17 cellular contexts compared by ENCODE assay signal in the genomic region with DNA sequence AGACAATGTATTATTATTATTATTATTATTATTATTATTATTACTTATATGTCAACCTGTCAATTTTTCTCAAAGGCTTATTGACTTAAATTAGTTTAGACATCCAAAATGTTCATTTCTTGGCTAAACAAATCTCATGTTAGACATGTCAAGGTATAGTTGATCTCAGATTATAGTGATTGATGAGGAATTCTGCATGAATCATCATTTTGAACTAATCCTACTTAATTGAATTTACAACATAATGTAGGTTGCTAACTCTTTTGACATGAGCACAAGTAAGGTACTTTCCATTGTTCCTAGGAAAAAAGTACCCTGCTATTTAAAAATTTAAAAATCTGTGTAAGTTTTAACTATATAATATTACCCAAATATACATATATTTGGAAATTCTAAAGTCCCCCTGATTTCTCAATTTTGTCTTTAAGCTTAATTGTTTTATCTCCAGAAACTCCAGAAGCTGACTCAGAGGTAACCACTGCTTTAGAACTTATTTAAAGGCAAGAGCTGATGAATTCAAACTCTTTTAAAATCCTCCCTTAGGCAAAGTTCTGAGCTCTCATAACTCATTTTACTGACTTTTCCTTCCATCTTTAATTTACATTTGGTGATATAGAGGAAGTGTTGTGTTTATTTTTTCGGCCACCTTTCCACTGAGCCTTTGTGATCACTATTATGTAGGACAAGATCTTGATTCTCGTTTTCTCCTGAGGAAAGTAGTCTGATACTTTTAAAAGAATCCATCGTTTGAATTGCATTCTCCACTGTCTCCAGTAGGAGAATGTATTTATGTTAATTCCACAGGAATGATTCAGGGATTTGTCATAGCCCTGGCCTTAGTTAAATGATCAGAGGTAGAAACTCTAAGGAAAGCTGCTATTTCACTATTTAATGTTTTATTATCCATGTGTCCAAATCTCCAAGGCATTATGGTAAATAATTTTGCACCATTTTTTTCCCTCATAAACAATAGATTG.
DNase-seq lines count a peak whose midpoint lies in the region; ATAC-seq, FAIRE-seq and TF ChIP-seq lines count a peak whose summit lies in the region.
"Had no signal": no experiment of that assay in that cellular context is flagged by ENCODE, and none has a peak within 500 bp of the region (broad histone marks: within the 10 kb centered on the region; RNA-seq: fewer than 3 reads in every experiment).

No MANE protein-coding gene starts in this region.

- H3K9me3 ChIP-seq in mammary epithelial cell (replicated peaks; ENCODE audit: insufficient read depth, low read length): peaks cover 12% of the 10 kb centered on the region
- no peaks in the 10 kb centered on the region for H3K9me3 ChIP-seq in adipocyte (ENCODE audit: control insufficient read depth, low read length)

- TF ChIP-seq CTCF in MCF 10A (IDR thresholded peaks at IDR 0.05; ENCODE audit: unreplicated experiment): peak; percentile 35
- no peak for TF ChIP-seq CTCF in mammary epithelial cell (conservative IDR thresholded peaks at IDR 0.05 in 1 of 2, IDR thresholded peaks at IDR 0.05 in 1 of 2; ENCODE audit: extremely low read depth in 1 of 2, insufficient read depth in 1 of 2, low read depth in 1 of 2, low read length in 2 of 2)
- TF ChIP-seq CTCF in fibroblast of villous mesenchyme (IDR thresholded peaks at IDR 0.05; ENCODE audit: insufficient read depth, low read depth, low read length): peak; percentile 16

- DNase-seq in MCF 10A (ENCODE audit: unreplicated experiment): peak; percentile 56
- no peak for DNase-seq in mammary epithelial cell
- DNase-seq in adipocyte (ENCODE audit: low read depth): peak; percentile 5
- peak; percentile 31 for DNase-seq in fibroblast of villous mesenchyme (ENCODE audit: low read depth)
- DNase-seq in urothelium cell line (ENCODE audit: low spot score): peak; percentile 50
- no peak for DNase-seq in left lobe of liver (ENCODE audit: low spot score)
- DNase-seq in globus pallidus (ENCODE audit: low spot score): no peak
- no peak for DNase-seq in dedifferentiated amniotic fluid mesenchymal stem cell (ENCODE audit: extremely low spot score)
- DNase-seq: activated effector memory CD4-positive, alpha-beta T cell treated with anti-CD3 and anti-CD28 coated beads, Interleukin-2, amount 50 U/mL, for 16 hours; brain microvascular endothelial cell; hypothalamus; left ventricle myocardium superior; NCI-H1048; NCI-H2171; stimulated activated naive CD4-positive, alpha-beta T cell had no signal

- ATAC-seq in left lobe of liver: no peak
- ATAC-seq: left ventricle myocardium superior had no signal

- H3K9ac ChIP-seq in mammary epithelial cell (ENCODE audit: insufficient read depth, low read length): no peak overlapping the region
- no peak overlapping the region for H3K9ac ChIP-seq in adipocyte (ENCODE audit: low read length)

- H3K79me2 ChIP-seq in mammary epithelial cell (ENCODE audit: insufficient read depth, low read length): no peaks in the 10 kb centered on the region

- FAIRE-seq in urothelium cell line (lab: Jason Lieb, UNC): no peak

- H3K4me1 ChIP-seq in mammary epithelial cell (ENCODE audit: insufficient read depth, low read length) (no peaks in the 10 kb centered on the region), adipocyte (ENCODE audit: control insufficient read depth, insufficient read depth, low read length) (no peaks in the 10 kb centered on the region)

- POLR2A ChIA-PET in MCF 10A (lab: Yijun Ruan, JAX): interaction anchor here (0.6 to 0.8 kb wide), 3 partner anchors 123 to 439 kb away, joined by 3 to 5 read pairs (median 3); no protein-coding TSS in a partner anchor

- CTCF ChIA-PET in MCF 10A (lab: Yijun Ruan, JAX) (interaction anchor here (0.6 to 1.4 kb wide), 9 partner anchors 13 to 753 kb away, joined by 3 to 6 read pairs (median 3); no protein-coding TSS in a partner anchor), mammary epithelial cell (lab: Charles Lee; ENCODE audit: low non-redundant PET) (no interaction called here)

- no peak overlapping the region for H3K27ac ChIP-seq in mammary epithelial cell (ENCODE audit: insufficient read depth, low read depth, low read length)
- H3K27ac ChIP-seq: 22Rv1, brain microvascular endothelial cell had no signal

- H3K4me3 ChIP-seq in mammary epithelial cell (replicated peaks in 1 of 3; ENCODE audit: insufficient read depth in 1 of 3, low read depth in 2 of 3, low read length in 3 of 3) (no peak overlapping the region), adipocyte (ENCODE audit: low read length) (no peak overlapping the region), fibroblast of villous mesenchyme (ENCODE audit: low read depth, low read length) (no peak overlapping the region)

- 6% methylated on average over 3 of the region's 3 CpGs for WGBS in mammary epithelial cell (ENCODE audit: low coverage, missing lambda C conversion rate)

- in situ Hi-C loops in mammary epithelial cell (cut with MboI; ENCODE audit: low sequenced_read_pairs in 2 of 2): no loop called here

- H3K36me3 ChIP-seq in mammary epithelial cell (ENCODE audit: insufficient read depth, low read length) (no peaks in the 10 kb centered on the region), adipocyte (ENCODE audit: control insufficient read depth, insufficient read depth, low read length, severe bottlenecking) (no peaks in the 10 kb centered on the region)
- H3K36me3 ChIP-seq: brain microvascular endothelial cell had no signal

- no peaks in the 10 kb centered on the region for H3K27me3 ChIP-seq in mammary epithelial cell (ENCODE audit: insufficient read depth, low read length)
- no peaks in the 10 kb centered on the region for H3K27me3 ChIP-seq in adipocyte (replicated peaks; ENCODE audit: control insufficient read depth, insufficient read depth, low read length)
- H3K27me3 ChIP-seq: brain microvascular endothelial cell had no signal

- peaks cover 4% of the 10 kb centered on the region for H3K36me3 Mint-ChIP-seq in MCF 10A (ENCODE audit: insufficient read depth, unreplicated experiment)

- H3K27me3 Mint-ChIP-seq in MCF 10A (ENCODE audit: insufficient read depth, unreplicated experiment): no peaks in the 10 kb centered on the region

- no peak overlapping the region for H3K4me2 ChIP-seq in mammary epithelial cell (ENCODE audit: insufficient read depth, low read depth, low read length)

- H3K4me3 Mint-ChIP-seq in MCF 10A (ENCODE audit: unreplicated experiment): peak overlapping the region; percentile 46
- H3K4me3 Mint-ChIP-seq: nephron had no signal

- H4K20me1 ChIP-seq in mammary epithelial cell (ENCODE audit: insufficient read depth, low read length): no peaks in the 10 kb centered on the region

- BruUV-seq in MCF 10A (replicated peaks; lab: Mats Ljungman, UMichigan) (no TSS peak), mammary epithelial cell (replicated peaks; lab: Mats Ljungman, UMichigan) (no TSS peak)

- intact Hi-C loops in MCF 10A (cut with micrococcal nuclease) (loop anchor here (10.0 kb wide), 1 partner anchor 95 kb away; no protein-coding TSS in a partner anchor), mammary epithelial cell (cut with micrococcal nuclease) (no loop called here)

- H3K4me1 Mint-ChIP-seq in MCF 10A (ENCODE audit: insufficient read depth, unreplicated experiment): peaks cover 29% of the 10 kb centered on the region
- H3K4me1 Mint-ChIP-seq: nephron had no signal

- dilution Hi-C loops in mammary epithelial cell (cut with HindIII; ENCODE audit: low sequenced_read_pairs): no loop called here

- peak overlapping the region; percentile 88 for H3K27ac Mint-ChIP-seq in MCF 10A (ENCODE audit: low read depth, unreplicated experiment)
- H3K27ac Mint-ChIP-seq: nephron had no signal

- H3K9me3 Mint-ChIP-seq in MCF 10A (ENCODE audit: unreplicated experiment): no peaks in the 10 kb centered on the region
- H3K9me3 Mint-ChIP-seq: nephron had no signal

- no peak overlapping the region for H2AFZ ChIP-seq in mammary epithelial cell (ENCODE audit: low read depth, low read length)

Comparison
In these comparisons a context has a peak if more than half of its experiments do, and no peak if none do; other contexts are left out.
1. DNase-seq: peak in MCF 10A (single experiment), adipocyte (single experiment), fibroblast of villous mesenchyme (single experiment) and urothelium cell line (single experiment); none in mammary epithelial cell (single experiment), left lobe of liver (single experiment), globus pallidus (single experiment) and dedifferentiated amniotic fluid mesenchymal stem cell (single experiment).
2. CTCF ChIP-seq: peak in MCF 10A (single experiment) and fibroblast of villous mesenchyme (single experiment); none in mammary epithelial cell (0 of 2).